Comparison of ENCODE assay signal across 8 cellular contexts in genomic region chr18:31977270-31977872, GRCh38. TPM values are rescaled to one million over a fixed set of nuclear protein-coding genes. Genes with fewer than 3 reads are reported as not detected.
DNase-seq lines count a peak whose midpoint lies in the region; ATAC-seq and TF ChIP-seq lines count a peak whose summit lies in the region.

No MANE protein-coding gene starts in this region.

- no peaks in the 10 kb centered on the region for H3K36me3 ChIP-seq in WERI-Rb-1

- CTCF ChIA-PET in activated CD8-positive, alpha-beta memory T cell treated with anti-CD3 and anti-CD28 coated beads, Interleukin-2, amount 10 ng/mL, durations not matched to agents 7 days and 5 days (lab: Charles Lee), result interaction anchor here (0.7 to 1.1 kb wide), 5 partner anchors 11 to 253 kb away, joined by 3 to 4 read pairs (median 4); no protein-coding TSS in a partner anchor

- peaks cover 18% of the 10 kb centered on the region for H3K36me3 Mint-ChIP-seq in activated CD8-positive, alpha-beta memory T cell treated with anti-CD3 and anti-CD28 coated beads, Interleukin-2, amount 10 ng/mL, durations not matched to agents 7 days and 5 days

- H3K27ac ChIP-seq in WERI-Rb-1, result no peak overlapping the region

- H3K4me1 Mint-ChIP-seq in activated CD8-positive, alpha-beta memory T cell treated with anti-CD3 and anti-CD28 coated beads, Interleukin-2, amount 10 ng/mL, durations not matched to agents 7 days and 5 days, result no peaks in the 10 kb centered on the region

- peaks cover 18% of the 10 kb centered on the region for H3K9me3 Mint-ChIP-seq in activated CD8-positive, alpha-beta memory T cell treated with anti-CD3 and anti-CD28 coated beads, Interleukin-2, amount 10 ng/mL, durations not matched to agents 7 days and 5 days (ENCODE audit: low read depth)

- no peak overlapping the region for H3K4me3 Mint-ChIP-seq in activated CD8-positive, alpha-beta memory T cell treated with anti-CD3 and anti-CD28 coated beads, Interleukin-2, amount 10 ng/mL, durations not matched to agents 7 days and 5 days

- no peak for DNase-seq in activated CD8-positive, alpha-beta memory T cell treated with anti-CD3 and anti-CD28 coated beads, Interleukin-2, amount 10 ng/mL, durations not matched to agents 7 days and 5 days
- DNase-seq in activated CD8-positive, alpha-beta memory T cell treated with anti-CD3 and anti-CD28 coated beads for 24 hours, result no peak
- DNase-seq in MV-4-11 (lab: John Stamatoyannopoulos, UW) (peak; percentile 41), WERI-Rb-1 (peak; percentile 57), foreskin fibroblast (peak; percentile 17 to 68), non-pigmented ciliary epithelial cell (ENCODE audit: low read depth) (peak; percentile 11), epidermal melanocyte (ENCODE audit: insufficient read length, low spot score) (no peak)

- TF ChIP-seq CTCF in WERI-Rb-1 (IDR thresholded peaks at IDR 0.05; ENCODE audit: low read depth, low read length), result peak; percentile 70
- peak; percentile 68 for TF ChIP-seq CTCF in foreskin fibroblast (IDR thresholded peaks at IDR 0.05; ENCODE audit: low read depth, low read length)

- peaks cover 4% of the 10 kb centered on the region for H3K27me3 ChIP-seq in WERI-Rb-1 (ENCODE audit: insufficient read depth, low read depth, severe bottlenecking)

- peak; percentile 39 for ATAC-seq in activated CD8-positive, alpha-beta memory T cell treated with anti-CD3 and anti-CD28 coated beads, Interleukin-2, amount 10 ng/mL, durations not matched to agents 7 days and 5 days
- no peak for ATAC-seq in HG02763 (IDR thresholded peaks at IDR 0.05; ENCODE audit: unreplicated experiment)

- no peak overlapping the region for H3K4me3 ChIP-seq in WERI-Rb-1 (ENCODE audit: low read depth, low read length)
- H3K4me3 ChIP-seq in foreskin fibroblast (ENCODE audit: low read depth in 1 of 2, low read length in 2 of 2), result no peak overlapping the region

- no peaks in the 10 kb centered on the region for H3K27me3 Mint-ChIP-seq in activated CD8-positive, alpha-beta memory T cell treated with anti-CD3 and anti-CD28 coated beads, Interleukin-2, amount 10 ng/mL, durations not matched to agents 7 days and 5 days

- H3K27ac Mint-ChIP-seq in activated CD8-positive, alpha-beta memory T cell treated with anti-CD3 and anti-CD28 coated beads, Interleukin-2, amount 10 ng/mL, durations not matched to agents 7 days and 5 days, result no peak overlapping the region

- peaks cover 19% of the 10 kb centered on the region for H3K9me3 ChIP-seq in WERI-Rb-1 (ENCODE audit: severe bottlenecking)

RNA-seq across cellular contexts. Expression of gene TRAPPC8, which starts 34.4 kb away (rescaled TPM):
- total RNA-seq in activated CD8-positive, alpha-beta memory T cell treated with anti-CD3 and anti-CD28 coated beads, Interleukin-2, amount 10 ng/mL, durations not matched to agents 7 days and 5 days, result 10 to 100 TPM; 33.0 to 41.9 TPM

RNA-seq across cellular contexts. Expression of gene RNF125, which starts 41.3 kb away (rescaled TPM):
- 10 to 100 TPM; 26.1 to 31.9 TPM for total RNA-seq in activated CD8-positive, alpha-beta memory T cell treated with anti-CD3 and anti-CD28 coated beads, Interleukin-2, amount 10 ng/mL, durations not matched to agents 7 days and 5 days

Comparison
In these comparisons a context has a peak if more than half of its experiments do, and no peak if none do; other contexts are left out.
1. DNase-seq: peak in MV-4-11 (single experiment), WERI-Rb-1 (single experiment), foreskin fibroblast (2 of 2) and non-pigmented ciliary epithelial cell (single experiment); none in activated CD8-positive, alpha-beta memory T cell treated with anti-CD3 and anti-CD28 coated beads, Interleukin-2, amount 10 ng/mL, durations not matched to agents 7 days and 5 days (single experiment), activated CD8-positive, alpha-beta memory T cell treated with anti-CD3 and anti-CD28 coated beads for 24 hours (single experiment) and epidermal melanocyte (single experiment).